ENCODE assay signal across 1 cellular context in genomic region chr2:46909771-46910419, GRCh38.
A peak's percentile ranks its signal among the peaks of the same experiment; 100 is the strongest.
TF ChIP-seq lines count a peak whose summit lies in the region.

No MANE protein-coding gene starts in this region.

TF ChIP-seq in HepG2, 621 proteins besides CTCF, POLR2A, EP300 and RAD21 (continued from another document and continues in another):
- TF ChIP-seq ELF1 (CRISPR knock-in tag; IDR thresholded peaks at IDR 0.05): peak; percentile 14; the same call in 1 of the 2 replicates
- TF ChIP-seq SRY (CRISPR knock-in tag; IDR thresholded peaks at IDR 0.05): peak; percentile 60; the same call in 1 of the 2 replicates
- TF ChIP-seq HNF4G (IDR thresholded peaks at IDR 0.05; ENCODE audit: borderline replicate concordance, low read depth, low read length): peak; percentile 61
- no peak for TF ChIP-seq HNF4G (CRISPR knock-in tag; IDR thresholded peaks at IDR 0.05; ENCODE audit: borderline replicate concordance, low read depth)
- peak; percentile 69 for TF ChIP-seq HNF4A (CRISPR knock-in tag; IDR thresholded peaks at IDR 0.05)
- no peak for TF ChIP-seq PTBP1 (IDR thresholded peaks at IDR 0.05; ENCODE audit: low read depth, low read length, poor library complexity, severe bottlenecking)
- TF ChIP-seq ZNF605 (CRISPR knock-in tag; IDR thresholded peaks at IDR 0.05): 0 out of 2 replicates have a peak, but pooled peaks have one; percentile 19
- 0 out of 2 replicates have a peak, but pooled peaks have one; percentile 18 for TF ChIP-seq ZFP36L1 (CRISPR knock-in tag; IDR thresholded peaks at IDR 0.05)
- peak; percentile 74 for TF ChIP-seq ZMYM4 (CRISPR knock-in tag; IDR thresholded peaks at IDR 0.05)
- peak; percentile 22; the same call in 1 of the 2 replicates for TF ChIP-seq ZNF431 (CRISPR knock-in tag; IDR thresholded peaks at IDR 0.05; ENCODE audit: borderline replicate concordance, low read depth)
- peak; percentile 40; the same call in 1 of the 2 replicates for TF ChIP-seq HNF1B (CRISPR knock-in tag; IDR thresholded peaks at IDR 0.05)
- TF ChIP-seq ZNF891 (CRISPR knock-in tag; IDR thresholded peaks at IDR 0.05): 0 out of 2 replicates have a peak, but pooled peaks have one; percentile 39
- TF ChIP-seq MEIS1 (CRISPR knock-in tag; IDR thresholded peaks at IDR 0.05; ENCODE audit: borderline replicate concordance): 0 out of 2 replicates have a peak, but pooled peaks have one; percentile 46
- no peak for TF ChIP-seq ZBTB42 (CRISPR knock-in tag; IDR thresholded peaks at IDR 0.05)
- no peak for TF ChIP-seq SOX13 (IDR thresholded peaks at IDR 0.05)
- TF ChIP-seq SOX13 (CRISPR knock-in tag; conservative IDR thresholded peaks at IDR 0.05 in 1 of 2, IDR thresholded peaks at IDR 0.05 in 1 of 2): peak in 1 of 2 experiments; percentile 84; a peak in 2 of 4 replicates
- TF ChIP-seq FOSL2 (CRISPR knock-in tag; IDR thresholded peaks at IDR 0.05): peak; percentile 82
- TF ChIP-seq NR2F6 (IDR thresholded peaks at IDR 0.05): peak; percentile 73
- peak; percentile 58; the same call in 1 of the 2 replicates for TF ChIP-seq NR2F6 (CRISPR knock-in tag; IDR thresholded peaks at IDR 0.05)
- no peak for TF ChIP-seq CREB3 (CRISPR knock-in tag; IDR thresholded peaks at IDR 0.05)
- no peak for TF ChIP-seq ZNF766 (CRISPR knock-in tag; IDR thresholded peaks at IDR 0.05; ENCODE audit: borderline replicate concordance)
- 0 out of 2 replicates have a peak, but pooled peaks have one; percentile 38 for TF ChIP-seq ZNF414 (CRISPR knock-in tag; IDR thresholded peaks at IDR 0.05)
- peak; percentile 51; the same call in 1 of the 2 replicates for TF ChIP-seq RXRA (CRISPR knock-in tag; IDR thresholded peaks at IDR 0.05)
- peak; percentile 53 for TF ChIP-seq PAXIP1 (CRISPR knock-in tag; conservative IDR thresholded peaks at IDR 0.05)
- TF ChIP-seq LCORL (IDR thresholded peaks at IDR 0.05): no peak
- peak; percentile 62; the same call in 1 of the 2 replicates for TF ChIP-seq LCORL (CRISPR knock-in tag; IDR thresholded peaks at IDR 0.05)
- no peak for TF ChIP-seq MAZ (IDR thresholded peaks at IDR 0.05; ENCODE audit: borderline replicate concordance, low read depth, low read length)
- TF ChIP-seq MAZ (CRISPR knock-in tag; IDR thresholded peaks at IDR 0.05; ENCODE audit: low read depth): peak; percentile 23; the same call in 1 of the 2 replicates
- peak; percentile 50 for TF ChIP-seq SALL1 (CRISPR knock-in tag; IDR thresholded peaks at IDR 0.05)
- no peak for TF ChIP-seq ZNF652 (CRISPR knock-in tag; IDR thresholded peaks at IDR 0.05; ENCODE audit: borderline replicate concordance, low read depth)
- 0 out of 2 replicates have a peak, but pooled peaks have one; percentile 50 for TF ChIP-seq ZNF746 (CRISPR knock-in tag; IDR thresholded peaks at IDR 0.05)
- TF ChIP-seq PHF8 (CRISPR knock-in tag; IDR thresholded peaks at IDR 0.05): 0 out of 2 replicates have a peak, but pooled peaks have one; percentile 19
- TF ChIP-seq HMG20A (CRISPR knock-in tag; IDR thresholded peaks at IDR 0.05; ENCODE audit: borderline replicate concordance): 0 out of 2 replicates have a peak, but pooled peaks have one; percentile 27
- no peak for TF ChIP-seq ZNF550 (CRISPR knock-in tag; IDR thresholded peaks at IDR 0.05; ENCODE audit: borderline replicate concordance)
- TF ChIP-seq FOXA3 (CRISPR knock-in tag; IDR thresholded peaks at IDR 0.05): peak; percentile 31; the same call in 1 of the 2 replicates
- TF ChIP-seq ISL2 (CRISPR knock-in tag; IDR thresholded peaks at IDR 0.05): peak; percentile 47; the same call in 1 of the 2 replicates
- TF ChIP-seq SIN3A (IDR thresholded peaks at IDR 0.05; ENCODE audit: borderline replicate concordance, low read depth, low read length): peak; percentile 13; the same call in 1 of the 2 replicates
- TF ChIP-seq TFDP2 (CRISPR knock-in tag; IDR thresholded peaks at IDR 0.05): 0 out of 2 replicates have a peak, but pooled peaks have one; percentile 26
- peak; percentile 35; the same call in 1 of the 2 replicates for TF ChIP-seq MYPOP (CRISPR knock-in tag; IDR thresholded peaks at IDR 0.05)
- no peak for TF ChIP-seq CAMTA2 (CRISPR knock-in tag; IDR thresholded peaks at IDR 0.05; ENCODE audit: borderline replicate concordance)
- TF ChIP-seq MLXIP (CRISPR knock-in tag; IDR thresholded peaks at IDR 0.05; ENCODE audit: borderline replicate concordance): no peak
- no peak for TF ChIP-seq KAT2B (IDR thresholded peaks at IDR 0.05; ENCODE audit: borderline replicate concordance, low read depth, low read length)
- no peak for TF ChIP-seq ZNF761 (CRISPR knock-in tag; conservative IDR thresholded peaks at IDR 0.05)
- TF ChIP-seq NCOA1 (CRISPR knock-in tag; IDR thresholded peaks at IDR 0.05): peak; percentile 60; the same call in 1 of the 2 replicates
- no peak for TF ChIP-seq ZFP41 (CRISPR knock-in tag; IDR thresholded peaks at IDR 0.05; ENCODE audit: borderline replicate concordance)
- TF ChIP-seq ZGPAT (CRISPR knock-in tag; IDR thresholded peaks at IDR 0.05): 0 out of 2 replicates have a peak, but pooled peaks have one; percentile 36
- TF ChIP-seq NCOR1 (IDR thresholded peaks at IDR 0.05; ENCODE audit: borderline replicate concordance, low read length): 0 out of 2 replicates have a peak, but pooled peaks have one; percentile 33
- peak; percentile 85 for TF ChIP-seq NR2F2 (IDR thresholded peaks at IDR 0.05; ENCODE audit: borderline replicate concordance, low read depth)
- 0 out of 2 replicates have a peak, but pooled peaks have one; percentile 17 for TF ChIP-seq ZNF747 (CRISPR knock-in tag; IDR thresholded peaks at IDR 0.05; ENCODE audit: borderline replicate concordance)
- TF ChIP-seq NR2F1 (CRISPR knock-in tag; IDR thresholded peaks at IDR 0.05): peak in 1 of 2 experiments; percentile 68; a peak in 2 of 4 replicates
- TF ChIP-seq ZNF788 (CRISPR knock-in tag; IDR thresholded peaks at IDR 0.05; ENCODE audit: borderline replicate concordance): peak; percentile 57; the same call in 1 of the 2 replicates
- TF ChIP-seq KMT2B (CRISPR knock-in tag; IDR thresholded peaks at IDR 0.05): no peak
- TF ChIP-seq RXRB (CRISPR knock-in tag; IDR thresholded peaks at IDR 0.05; ENCODE audit: borderline replicate concordance): peak; percentile 75
- no peak for TF ChIP-seq MBNL3 (CRISPR knock-in tag; conservative IDR thresholded peaks at IDR 0.05)
- TF ChIP-seq MED1 (CRISPR knock-in tag; IDR thresholded peaks at IDR 0.05): 0 out of 2 replicates have a peak, but pooled peaks have one; percentile 28
- peak; percentile 92 for TF ChIP-seq RARA (CRISPR knock-in tag; IDR thresholded peaks at IDR 0.05)
- no peak for TF ChIP-seq DBP (CRISPR knock-in tag; IDR thresholded peaks at IDR 0.05; ENCODE audit: not compliant biosample characterization)
- TF ChIP-seq SKI (IDR thresholded peaks at IDR 0.05; ENCODE audit: partially characterized antibody): peak; percentile 40
